In the genomic region with DNA sequence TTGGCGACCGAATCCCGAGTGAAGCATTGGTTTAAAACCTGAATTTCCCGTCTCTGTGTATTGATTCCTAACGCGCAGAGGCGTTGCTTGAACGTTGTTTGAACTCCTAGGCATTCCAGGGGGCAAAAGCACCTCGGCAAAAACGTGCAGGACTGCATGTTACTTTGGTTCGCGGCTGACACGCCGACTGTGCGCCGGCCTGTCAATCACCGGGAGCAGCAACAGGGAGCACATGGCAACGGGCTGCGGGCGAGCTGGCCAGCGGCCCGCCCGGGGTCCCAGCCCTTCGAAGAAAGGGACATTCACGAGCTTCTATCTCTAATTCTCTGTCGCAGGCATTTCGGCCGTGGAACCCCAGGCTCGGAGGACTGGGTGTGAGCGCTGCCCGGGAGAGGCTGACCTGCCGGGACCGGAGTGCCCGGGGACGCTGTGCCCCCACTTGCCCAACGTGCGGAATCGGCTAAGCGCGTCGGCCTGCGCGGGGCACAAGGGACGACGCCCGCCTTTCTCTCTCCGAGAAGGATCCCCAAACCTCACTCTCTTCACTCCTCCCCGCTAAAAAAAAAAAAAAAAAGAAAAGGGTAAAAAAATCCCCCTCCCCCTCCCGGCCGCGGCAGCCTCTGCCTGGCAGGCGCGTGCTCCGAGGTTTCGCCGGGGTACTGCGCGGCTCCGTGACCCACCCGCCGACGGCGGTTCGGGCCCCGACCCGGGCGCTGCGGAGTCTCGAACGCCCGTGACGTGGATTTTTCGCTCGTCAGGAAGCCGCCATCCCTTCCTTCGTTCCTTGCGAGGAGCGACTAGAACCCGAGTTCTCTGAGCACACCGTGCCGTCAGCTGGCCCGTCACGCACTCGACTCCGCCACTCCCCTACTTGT, we compare ENCODE assay signal across 1 cellular context.
TF ChIP-seq lines count a peak whose summit lies in the region.

No MANE protein-coding gene starts in this region.

TF ChIP-seq in endothelial cell of umbilical vein, 7 proteins besides CTCF, POLR2A, EP300 and RAD21:
- TF ChIP-seq FOS (IDR thresholded peaks at IDR 0.05; ENCODE audit: borderline replicate concordance, insufficient read depth, low read length): no peak
- TF ChIP-seq POLR2AphosphoS5 (IDR thresholded peaks at IDR 0.05; ENCODE audit: insufficient read depth, low read depth, low read length): peak; percentile 45
- TF ChIP-seq, protein P1, sequence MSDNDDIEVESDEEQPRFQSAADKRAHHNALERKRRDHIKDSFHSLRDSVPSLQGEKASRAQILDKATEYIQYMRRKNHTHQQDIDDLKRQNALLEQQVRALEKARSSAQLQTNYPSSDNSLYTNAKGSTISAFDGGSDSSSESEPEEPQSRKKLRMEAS (IDR thresholded peaks at IDR 0.05; ENCODE audit: insufficient read depth, insufficient read length): peak; percentile 66
- no peak for TF ChIP-seq JUN (IDR thresholded peaks at IDR 0.05; ENCODE audit: borderline replicate concordance, insufficient read depth, insufficient read length, low read depth)
- no peak for TF ChIP-seq EZH2 (IDR thresholded peaks at IDR 0.05; ENCODE audit: borderline replicate concordance, low read depth, low read length, severe bottlenecking)
- no peak for TF ChIP-seq GATA2 (IDR thresholded peaks at IDR 0.05; ENCODE audit: insufficient read depth, insufficient read length, low read depth, low read length)
- peak; percentile 56 for TF ChIP-seq MYC (IDR thresholded peaks at IDR 0.05; ENCODE audit: low read depth, low read length)
